15 cellular contexts compared by ENCODE assay signal in the genomic region with DNA sequence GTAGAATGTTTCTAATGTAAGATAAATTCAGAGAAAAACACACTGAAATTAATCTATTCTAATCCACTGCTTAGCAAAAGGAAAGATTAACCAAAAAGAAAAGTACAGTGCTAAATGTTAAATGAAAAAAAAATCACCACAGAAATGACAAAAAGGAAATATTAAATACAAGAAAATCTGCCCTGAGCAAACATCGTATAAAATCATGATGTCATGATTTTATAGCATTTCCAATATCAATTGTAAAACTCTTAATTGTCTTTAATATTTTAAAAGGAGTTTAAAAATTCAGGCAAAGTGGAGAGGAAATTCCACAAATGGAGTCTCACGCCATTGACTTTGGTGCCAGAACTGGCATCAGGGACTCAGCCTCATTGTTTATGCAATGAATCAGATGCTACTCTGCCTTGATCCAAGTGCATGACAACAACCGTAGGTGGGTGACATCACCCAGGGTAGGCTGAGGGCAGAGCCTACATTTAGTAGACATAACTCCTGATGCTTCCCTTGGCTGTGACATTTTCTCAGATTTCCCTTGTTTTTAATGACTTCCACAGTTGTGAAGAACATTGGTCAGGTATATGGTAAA.
DNase-seq lines count a peak whose midpoint lies in the region; ATAC-seq and TF ChIP-seq lines count a peak whose summit lies in the region.
"Had no signal": no experiment of that assay in that cellular context is flagged by ENCODE, and none has a peak within 500 bp of the region (broad histone marks: within the 10 kb centered on the region; RNA-seq: fewer than 3 reads in every experiment).

No MANE protein-coding gene starts in this region.

- H3K27ac Mint-ChIP-seq in T-cell: no peak overlapping the region
- H3K27ac Mint-ChIP-seq: activated naive CD8-positive, alpha-beta T cell treated with anti-CD3 and anti-CD28 coated beads for 36 hours; stimulated activated naive B cell treated with anti-CD40 and anti-IgM and Interleukin-4, amounts not matched to agents 10 μg/mL and 1 μg/mL and 100 μg/mL, for 72 hours had no signal

- H3K4me3 ChIP-seq in choroid plexus epithelial cell (ENCODE audit: low read depth, low read length): no peak overlapping the region
- H3K4me3 ChIP-seq in heart right ventricle: no peak overlapping the region

- H3K36me3 ChIP-seq in heart right ventricle: no peaks in the 10 kb centered on the region

- in situ Hi-C loops in Caki2 (cut with HindIII; ENCODE audit: low pct_unique_long_range_greater_than_20kb, low sequenced_read_pairs): no loop called here

- H3K27me3 ChIP-seq in heart right ventricle: no peaks in the 10 kb centered on the region

- no peak overlapping the region for H3K27ac ChIP-seq in heart right ventricle
- H3K27ac ChIP-seq: C4-2B had no signal

- TF ChIP-seq CTCF in choroid plexus epithelial cell (conservative IDR thresholded peaks at IDR 0.05; ENCODE audit: low read depth, low read length) (no peak), heart right ventricle (IDR thresholded peaks at IDR 0.05) (no peak)

- H3K4me1 Mint-ChIP-seq in T-cell: no peaks in the 10 kb centered on the region
- H3K4me1 Mint-ChIP-seq: activated naive CD8-positive, alpha-beta T cell treated with anti-CD3 and anti-CD28 coated beads for 36 hours; stimulated activated naive B cell treated with anti-CD40 and anti-IgM and Interleukin-4, amounts not matched to agents 10 μg/mL and 1 μg/mL and 100 μg/mL, for 72 hours had no signal

- no peaks in the 10 kb centered on the region for H3K27me3 Mint-ChIP-seq in T-cell
- H3K27me3 Mint-ChIP-seq: activated naive CD8-positive, alpha-beta T cell treated with anti-CD3 and anti-CD28 coated beads for 36 hours; stimulated activated naive B cell treated with anti-CD40 and anti-IgM and Interleukin-4, amounts not matched to agents 10 μg/mL and 1 μg/mL and 100 μg/mL, for 72 hours had no signal

- H3K4me3 Mint-ChIP-seq in T-cell: no peak overlapping the region
- H3K4me3 Mint-ChIP-seq: stimulated activated naive B cell treated with anti-CD40 and anti-IgM and Interleukin-4, amounts not matched to agents 10 μg/mL and 1 μg/mL and 100 μg/mL, for 72 hours had no signal

- 68 to 77% methylated on average over 3 of the region's 3 CpGs for WGBS in heart right ventricle, 2 donors

- CTCF ChIA-PET in T-cell (lab: Charles Lee): no interaction called here

- intact Hi-C loops in heart right ventricle (cut with DNase I): no loop called here

- H3K36me3 Mint-ChIP-seq in T-cell: no peaks in the 10 kb centered on the region
- H3K36me3 Mint-ChIP-seq: activated naive CD8-positive, alpha-beta T cell treated with anti-CD3 and anti-CD28 coated beads for 36 hours; stimulated activated naive B cell treated with anti-CD40 and anti-IgM and Interleukin-4, amounts not matched to agents 10 μg/mL and 1 μg/mL and 100 μg/mL, for 72 hours had no signal

- no peak for ATAC-seq in heart right ventricle
- no peak for ATAC-seq in T-cell (replicated peaks in 1 of 4)
- ATAC-seq in HG03378 (IDR thresholded peaks at IDR 0.05; ENCODE audit: unreplicated experiment): no peak
- ATAC-seq: stimulated activated naive B cell treated with anti-CD40 and anti-IgM and Interleukin-4, amounts not matched to agents 10 μg/mL and 1 μg/mL and 100 μg/mL, for 72 hours had no signal

- DNase-seq in Caki2 (ENCODE audit: low read depth) (peak; percentile 57), M059J (ENCODE audit: low read depth) (peak; percentile 91), choroid plexus epithelial cell (ENCODE audit: low read depth) (peak; percentile 51), myocyte (ENCODE audit: low read depth) (peak; percentile 46), heart right ventricle (no peak), T-cell (no peak)
- no peak for DNase-seq in NK-92 treated with Interleukin-12 subunit alpha and Interleukin-12 subunit beta, amount 100 ng/mL, for 24 hours (lab: John Stamatoyannopoulos, UW)
- DNase-seq: activated naive CD8-positive, alpha-beta T cell treated with anti-CD3 and anti-CD28 coated beads for 36 hours; effector memory CD4-positive, alpha-beta T cell; MM.1S; posterior cingulate gyrus; Right ventricle myocardium superior; stimulated activated naive B cell treated with anti-CD40 and anti-IgM and Interleukin-4, amounts not matched to agents 10 μg/mL and 1 μg/mL and 100 μg/mL, for 72 hours had no signal

- POLR2A ChIA-PET in T-cell (lab: Charles Lee): no interaction called here

- H3K9me3 Mint-ChIP-seq in T-cell: peaks cover 5 to 21% (median 13%) of the 10 kb centered on the region in 3 donors

- H3K9me3 ChIP-seq in heart right ventricle: no peaks in the 10 kb centered on the region

- no peaks in the 10 kb centered on the region for H3K4me1 ChIP-seq in heart right ventricle

Comparison
In these comparisons a context has a peak if more than half of its experiments do, and no peak if none do; other contexts are left out.
1. DNase-seq: peak in Caki2 (single experiment), M059J (single experiment), choroid plexus epithelial cell (single experiment) and myocyte (single experiment); none in heart right ventricle (0 of 2), T-cell (0 of 34) and NK-92 treated with Interleukin-12 subunit alpha and Interleukin-12 subunit beta, amount 100 ng/mL, for 24 hours (single experiment).